Comparison of ENCODE assay signal across 8 cellular contexts in the genomic region with DNA sequence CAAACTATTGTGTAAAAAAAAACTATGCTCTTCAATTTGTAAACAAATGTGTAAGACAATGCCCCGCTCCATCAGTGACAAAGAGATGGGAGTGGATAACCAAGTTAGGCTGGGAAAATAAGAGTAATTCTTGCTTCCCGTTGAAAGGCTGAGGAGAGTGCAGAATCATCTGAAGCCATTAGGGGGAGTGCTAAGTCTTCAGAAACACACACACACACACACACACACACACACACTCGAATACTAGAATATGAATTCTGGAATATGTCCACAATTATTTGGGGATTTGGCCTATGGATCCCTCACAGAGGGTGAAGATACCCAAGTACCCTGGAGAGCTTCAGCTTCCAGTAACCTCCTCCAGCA. TPM values are rescaled to one million over a fixed set of nuclear protein-coding genes. Genes with fewer than 3 reads are reported as not detected.
A peak's percentile ranks its signal among the peaks of the same experiment; 100 is the strongest.
DNase-seq lines count a peak whose midpoint lies in the region; ATAC-seq and TF ChIP-seq lines count a peak whose summit lies in the region.

No MANE protein-coding gene starts in this region.

- peaks cover 4% of the 10 kb centered on the region for H3K4me1 Mint-ChIP-seq in MCF 10A (ENCODE audit: insufficient read depth, unreplicated experiment)

- intact Hi-C loops in MCF 10A (cut with micrococcal nuclease), result loop anchor here (1.0 to 10.0 kb wide), 8 partner anchors 29 to 433 kb away; a partner anchor contains a TSS
- intact Hi-C loops in breast epithelium (cut with DNase I; ENCODE audit: low total_unique reads), result loop anchor here (5.0 to 10.0 kb wide), 2 partner anchors 163 to 340 kb away; a partner anchor contains a TSS

- no TSS peak for BruUV-seq in MCF 10A (replicated peaks; lab: Mats Ljungman, UMichigan)

- no peaks in the 10 kb centered on the region for H3K9me3 Mint-ChIP-seq in MCF 10A (ENCODE audit: unreplicated experiment)

- peaks cover 10 to 51% of the 10 kb centered on the region in 2 donors for H3K27me3 ChIP-seq in breast epithelium
- peaks cover 65% of the 10 kb centered on the region for H3K27me3 ChIP-seq in HL-60 (ENCODE audit: insufficient read depth, poor library complexity, severe bottlenecking)

- H3K27ac ChIP-seq in breast epithelium, result no peak overlapping the region
- H3K27ac ChIP-seq in HL-60 (replicated peaks), result no peak overlapping the region
- peak overlapping the region in 1 of 2 donors; percentile 83 for H3K27ac ChIP-seq in coronary artery

- CTCF ChIA-PET in MCF 10A (lab: Yijun Ruan, JAX), result interaction anchor here (0.6 to 9.6 kb wide), 50 partner anchors 8 to 1933 kb away, joined by 3 to 201 read pairs (median 4); a partner anchor contains a TSS

- H3K36me3 Mint-ChIP-seq in MCF 10A (ENCODE audit: insufficient read depth, unreplicated experiment), result peaks cover 5% of the 10 kb centered on the region

- no peaks in the 10 kb centered on the region for H3K9me3 ChIP-seq in breast epithelium

- POLR2A ChIA-PET in MCF 10A (lab: Yijun Ruan, JAX), result interaction anchor here (0.7 to 3.3 kb wide), 7 partner anchors 24 to 168 kb away, joined by 3 to 19 read pairs (median 6); no protein-coding TSS in a partner anchor

- peaks cover 7 to 12% of the 10 kb centered on the region in 2 donors for H3K4me1 ChIP-seq in breast epithelium

- TF ChIP-seq POLR2A in breast epithelium (IDR thresholded peaks at IDR 0.05), result no peak

- no peak for ATAC-seq in GM18873 (IDR thresholded peaks at IDR 0.05; ENCODE audit: low FRiP score, unreplicated experiment)

- peaks cover 27% of the 10 kb centered on the region for H3K27me3 Mint-ChIP-seq in MCF 10A (ENCODE audit: insufficient read depth, unreplicated experiment)

- no peak overlapping the region for H3K4me3 ChIP-seq in breast epithelium
- H3K4me3 ChIP-seq in HL-60 (replicated peaks; ENCODE audit: insufficient read depth, low read length), result no peak overlapping the region
- no peak overlapping the region for H3K4me3 ChIP-seq in coronary artery

- no peak overlapping the region for H3K27ac Mint-ChIP-seq in MCF 10A (ENCODE audit: low read depth, unreplicated experiment)

- DNase-seq in MCF 10A (ENCODE audit: unreplicated experiment) (peak; percentile 80), breast epithelium (ENCODE audit: low spot score in 2 of 2) (no peak), HL-60 (ENCODE audit: low read depth in 1 of 2, low spot score in 1 of 2) (peak; percentile 53 to 55), NOMO-1 treated with dmso at 0.1 percent for 144 hours (lab: John Stamatoyannopoulos, UW; ENCODE audit: unreplicated experiment) (peak; percentile 27), coronary artery (ENCODE audit: low spot score) (peak; percentile 70), midbrain (lab: John Stamatoyannopoulos, UW) (peak; percentile 47)
- no peak for DNase-seq in stimulated activated CD4-positive, alpha-beta T cell treated with anti-CD3 and anti-CD28 coated beads, Interleukin-1b, Interleukin-23, amount 100 ng/mL, for 48 hours

- H3K36me3 ChIP-seq in breast epithelium, result no peaks in the 10 kb centered on the region

- TF ChIP-seq CTCF in MCF 10A (IDR thresholded peaks at IDR 0.05; ENCODE audit: unreplicated experiment) (peak; percentile 26), breast epithelium (IDR thresholded peaks at IDR 0.05) (no peak), HL-60 (IDR thresholded peaks at IDR 0.05; ENCODE audit: insufficient read depth, low read length) (peak; percentile 64), coronary artery (IDR thresholded peaks at IDR 0.05) (no peak)

- no peak overlapping the region for H3K4me3 Mint-ChIP-seq in MCF 10A (ENCODE audit: unreplicated experiment)

RNA-seq across cellular contexts. Expression of a gene that starts 27.8 kb away (rescaled TPM):
- total RNA-seq in MCF 10A (2022) (104 and 117 TPM in 2 replicates), breast epithelium (10 to 100 TPM in 2 of 3 donors, 1 to 10 TPM in 1; 9.1 to 30.9 (median 15.4) TPM)

RNA-seq across cellular contexts. Expression of a gene that starts 37.3 kb away (rescaled TPM):
- total RNA-seq in MCF 10A (2022), result 14.2 and 15.3 TPM in 2 replicates
- total RNA-seq in breast epithelium, result 10 to 100 TPM; 10.9 to 34.2 (median 27.2) TPM

Comparison
In these comparisons a context has a peak if more than half of its experiments do, and no peak if none do; other contexts are left out.
1. DNase-seq: peak in MCF 10A (single experiment), HL-60 (2 of 2), NOMO-1 treated with dmso at 0.1 percent for 144 hours (single experiment), coronary artery (single experiment) and midbrain (single experiment); none in breast epithelium (0 of 2) and stimulated activated CD4-positive, alpha-beta T cell treated with anti-CD3 and anti-CD28 coated beads, Interleukin-1b, Interleukin-23, amount 100 ng/mL, for 48 hours (single experiment).
2. CTCF ChIP-seq: peak in MCF 10A (single experiment) and HL-60 (single experiment); none in breast epithelium (0 of 3) and coronary artery (single experiment).